In genomic region chr2:234488913-234489451, GRCh38 we compare ENCODE assay signal across 8 cellular contexts. TPM values are rescaled to one million over a fixed set of nuclear protein-coding genes. Genes with fewer than 3 reads are reported as not detected.
DNase-seq lines count a peak whose midpoint lies in the region; ATAC-seq and TF ChIP-seq lines count a peak whose summit lies in the region.

No MANE protein-coding gene starts in this region.

- H3K9me3 ChIP-seq in sigmoid colon, result no peaks in the 10 kb centered on the region

- H3K18ac ChIP-seq in mesendoderm (ENCODE audit: low read length), result no peak overlapping the region

- no peak overlapping the region for H2BK120ac ChIP-seq in mesendoderm (ENCODE audit: low read depth, low read length)

- H3K79me1 ChIP-seq in mesendoderm (ENCODE audit: low read length), result peaks cover 6% of the 10 kb centered on the region

- no peak for TF ChIP-seq POLR2A in sigmoid colon (IDR thresholded peaks at IDR 0.05)
- no peak for TF ChIP-seq POLR2A in GM18505 (IDR thresholded peaks at IDR 0.05; ENCODE audit: borderline replicate concordance, extremely low read depth, insufficient read depth, insufficient read length)

- H2AK5ac ChIP-seq in mesendoderm (ENCODE audit: low read length), result no peak overlapping the region

- 54 to 80% methylated on average over 8 of the region's 8 CpGs for WGBS in sigmoid colon, 2 donors
- no CpG with 5 or more reads among the region's 8 CpGs for WGBS in mesendoderm (ENCODE audit: extremely low coverage, insufficient coverage, low lambda C conversion rate)

- no peaks in the 10 kb centered on the region for H3K36me3 ChIP-seq in sigmoid colon
- no peaks in the 10 kb centered on the region for H3K36me3 ChIP-seq in mesendoderm (ENCODE audit: control insufficient read depth, insufficient read depth, low read length)

- H3K4ac ChIP-seq in mesendoderm (ENCODE audit: low read depth, low read length), result no peak overlapping the region

- H3K56ac ChIP-seq in mesendoderm (ENCODE audit: low read length), result no peak overlapping the region

- no peak overlapping the region for H3K23ac ChIP-seq in mesendoderm (ENCODE audit: low read length)

- H2BK15ac ChIP-seq in mesendoderm (replicated peaks; ENCODE audit: low read depth), result no peak overlapping the region

- H3K27me3 ChIP-seq in sigmoid colon (peaks cover 0 to 17% (median 12%) of the 10 kb centered on the region in 3 donors), mesendoderm (ENCODE audit: insufficient read depth, low read length, poor library complexity) (no peaks in the 10 kb centered on the region)

- no peak overlapping the region for H4K8ac ChIP-seq in mesendoderm (ENCODE audit: low read depth, low read length)

- H2BK5ac ChIP-seq in mesendoderm (ENCODE audit: low read length), result no peak overlapping the region

- peak; percentile 74 for DNase-seq in activated CD8-positive, alpha-beta memory T cell treated with anti-CD3 and anti-CD28 coated beads, Interleukin-2, amount 50 U/mL, for 48 hours
- peak; percentile 25 for DNase-seq in sigmoid colon
- DNase-seq in mesendoderm, result no peak
- DNase-seq in NCI-H345 (lab: John Stamatoyannopoulos, UW), result no peak
- DNase-seq in globus pallidus (ENCODE audit: low spot score), result no peak

- peak; percentile 66 for ATAC-seq in GM19023 (IDR thresholded peaks at IDR 0.05; ENCODE audit: unreplicated experiment)
- peak; percentile 62 for ATAC-seq in HG03139 (IDR thresholded peaks at IDR 0.05; ENCODE audit: unreplicated experiment)
- ATAC-seq in GM18505 (IDR thresholded peaks at IDR 0.05; ENCODE audit: unreplicated experiment), result no peak

- H3K79me2 ChIP-seq in mesendoderm (ENCODE audit: control insufficient read depth, insufficient read depth, low read length), result peaks cover 3% of the 10 kb centered on the region

- intact Hi-C loops in sigmoid colon (cut with DNase I), result no loop called here

- no peak overlapping the region for H3K9ac ChIP-seq in mesendoderm (ENCODE audit: low read length)

- H3K4me2 ChIP-seq in mesendoderm (ENCODE audit: low read length), result no peak overlapping the region

- no peaks in the 10 kb centered on the region for H3K4me1 ChIP-seq in sigmoid colon
- no peaks in the 10 kb centered on the region for H3K4me1 ChIP-seq in mesendoderm (ENCODE audit: control insufficient read depth, low read depth, low read length)

- H3K4me3 ChIP-seq in sigmoid colon (no peak overlapping the region), mesendoderm (ENCODE audit: low read length) (no peak overlapping the region)

- no peak for TF ChIP-seq EP300 in sigmoid colon (IDR thresholded peaks at IDR 0.05)

- TF ChIP-seq CTCF in sigmoid colon (IDR thresholded peaks at IDR 0.05), result no peak

- H4K5ac ChIP-seq in mesendoderm (ENCODE audit: low read length), result no peak overlapping the region

- no peak overlapping the region for H3K27ac ChIP-seq in sigmoid colon
- no peak overlapping the region for H3K27ac ChIP-seq in mesendoderm (ENCODE audit: low read depth, low read length)

RNA-seq across cellular contexts. Expression of gene ARL4C, which starts 7.9 kb away (rescaled TPM):
- total RNA-seq in sigmoid colon, result 1 to 10 TPM; 7.2 to 8.9 (median 8.4) TPM
- polyA plus RNA-seq in sigmoid colon, result 10 to 100 TPM in 1 of 3 donors, 1 to 10 TPM in 2; 4.8 to 15.8 (median 8.3) TPM
- 23.7 TPM for polyA plus RNA-seq in mesendoderm (2013, experiment 1 of 2)
- polyA plus RNA-seq in mesendoderm (2013, experiment 2 of 2), result 23.8 TPM

Comparison
In these comparisons a context has a peak if more than half of its experiments do, and no peak if none do; other contexts are left out.
1. DNase-seq: peak in activated CD8-positive, alpha-beta memory T cell treated with anti-CD3 and anti-CD28 coated beads, Interleukin-2, amount 50 U/mL, for 48 hours (single experiment) and sigmoid colon (single experiment); none in mesendoderm (single experiment), NCI-H345 (single experiment) and globus pallidus (single experiment).